In the genomic region with DNA sequence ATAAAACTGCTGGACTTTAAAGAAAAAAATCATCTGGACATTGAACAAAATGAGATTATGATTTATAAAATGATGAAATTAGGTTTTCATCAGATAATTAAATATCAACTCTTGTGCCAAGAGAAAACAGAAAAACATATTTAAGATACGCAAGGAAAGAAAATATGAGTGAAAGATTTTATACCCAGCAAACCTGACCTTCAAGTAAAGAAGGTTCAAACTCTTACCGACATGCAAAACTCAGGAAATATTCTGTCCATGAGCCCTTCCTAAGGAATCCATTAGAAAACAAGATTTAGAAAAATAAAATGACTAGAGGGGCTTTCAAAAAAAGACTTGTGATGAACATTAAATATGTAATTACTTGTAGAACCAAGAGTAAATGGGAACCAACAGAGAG, we compare ENCODE assay signal across 7 cellular contexts.
"Had no signal": no experiment of that assay in that cellular context is flagged by ENCODE, and none has a peak within 500 bp of the region (broad histone marks: within the 10 kb centered on the region; RNA-seq: fewer than 3 reads in every experiment).

No MANE protein-coding gene starts in this region.

- DNase-seq: IMR-90, KBM-7, KG1 had no signal

- H3K9ac ChIP-seq: KMS-11 had no signal

- FAIRE-seq: HTR-8/SVneo had no signal

- H3K27ac Mint-ChIP-seq: IgD-negative memory B cell had no signal

- H3K4me2 ChIP-seq: KMS-11 had no signal

- H3K27ac ChIP-seq: HL-60, KMS-11 had no signal

- H3K4me3 Mint-ChIP-seq: IgD-negative memory B cell had no signal

- H3K36me3 Mint-ChIP-seq: IgD-negative memory B cell had no signal
